ENCODE assay signal across 15 cellular contexts in the genomic region with DNA sequence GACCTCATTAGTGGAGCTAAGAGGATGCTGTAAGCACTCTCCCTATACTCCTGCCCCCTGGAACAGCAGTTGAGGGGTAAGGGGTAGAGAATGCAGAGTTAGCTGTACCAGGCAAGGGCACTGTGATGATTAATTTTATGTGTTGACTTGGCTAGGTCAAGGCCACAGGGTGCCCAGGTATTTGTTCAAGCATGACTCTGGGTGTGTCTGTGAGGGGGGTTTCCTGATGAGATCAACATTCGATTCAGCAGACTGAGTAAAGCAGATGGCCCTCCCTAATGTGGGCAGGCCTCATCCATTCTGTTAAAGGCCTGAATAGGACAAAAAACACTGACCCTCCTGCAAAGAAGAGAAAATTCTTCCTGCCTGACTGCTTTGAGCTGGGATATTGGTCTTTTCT.
A peak's percentile ranks its signal among the peaks of the same experiment; 100 is the strongest.
DNase-seq lines count a peak whose midpoint lies in the region; ATAC-seq and TF ChIP-seq lines count a peak whose summit lies in the region.
"Had no signal": no experiment of that assay in that cellular context is flagged by ENCODE, and none has a peak within 500 bp of the region (broad histone marks: within the 10 kb centered on the region; RNA-seq: fewer than 3 reads in every experiment).

No MANE protein-coding gene starts in this region.

- H3K9me3 Mint-ChIP-seq in brain = no peaks in the 10 kb centered on the region
- H3K9me3 Mint-ChIP-seq in naive B cell = no peaks in the 10 kb centered on the region
- H3K9me3 Mint-ChIP-seq: activated CD4-positive, alpha-beta memory T cell treated with anti-CD3 and anti-CD28 coated beads for 36 hours; activated T-helper 2 cell treated with anti-CD3 and anti-CD28 coated beads, Interferon-gamma antibody, Interleukin-2, Interleukin-4, amounts not matched to agents 10 μg/mL and 5 μg/mL and 100 μg/mL, durations not matched to agents 14 hours and 24 hours and 36 hours had no signal

- H3K4me3 Mint-ChIP-seq in brain (no peak overlapping the region), naive B cell (peak overlapping the region in 1 of 8 donors; percentile 41)
- H3K4me3 Mint-ChIP-seq: activated CD4-positive, alpha-beta memory T cell treated with anti-CD3 and anti-CD28 coated beads for 36 hours had no signal

- peak; percentile 64 for ATAC-seq in GM18511 (IDR thresholded peaks at IDR 0.05; ENCODE audit: unreplicated experiment)
- peak; percentile 37 for ATAC-seq in HG02798 (IDR thresholded peaks at IDR 0.05; ENCODE audit: poor library complexity, unreplicated experiment)
- peak; percentile 86 to 94 for ATAC-seq in naive B cell (ENCODE audit: low read depth in 2 of 2)
- ATAC-seq: left cardiac atrium had no signal

- no peak for TF ChIP-seq CTCF in brain (conservative IDR thresholded peaks at IDR 0.05)

- peak; percentile 31 for DNase-seq in naive B cell
- no peak for DNase-seq in NCI-H446 treated with DMSO at 0.1 percent for 48 hours (lab: John Stamatoyannopoulos, UW)
- no peak for DNase-seq in NCI-H510A treated with DMSO at 0.1 percent for 48 hours (lab: John Stamatoyannopoulos, UW)
- DNase-seq in cardiac septum (ENCODE audit: low spot score) = no peak
- DNase-seq in UCSD-AML1 (lab: John Stamatoyannopoulos, UW; ENCODE audit: unreplicated experiment) = no peak
- DNase-seq: activated CD4-positive, alpha-beta memory T cell treated with anti-CD3 and anti-CD28 coated beads for 36 hours; aorta; colonic mucosa; DMS153; left cardiac atrium; NCI-H2081 had no signal

- H3K27ac Mint-ChIP-seq in brain (peak overlapping the region in 4 of 5 experiments; percentile 26 to 87 (median 70)), naive B cell (peak overlapping the region in 4 of 6 donors; percentile 74 to 94 (median 80))
- H3K27ac Mint-ChIP-seq: activated CD4-positive, alpha-beta memory T cell treated with anti-CD3 and anti-CD28 coated beads for 36 hours; activated T-helper 2 cell treated with anti-CD3 and anti-CD28 coated beads, Interferon-gamma antibody, Interleukin-2, Interleukin-4, amounts not matched to agents 10 μg/mL and 5 μg/mL and 100 μg/mL, durations not matched to agents 14 hours and 24 hours and 36 hours had no signal

- H3K27me3 Mint-ChIP-seq in brain (peaks cover 6% of the 10 kb centered on the region), naive B cell (peaks cover 23 to 37% (median 36%) of the 10 kb centered on the region in 3 donors)

- H3K4me1 Mint-ChIP-seq in brain (no peaks in the 10 kb centered on the region), naive B cell (peaks cover 14 to 29% (median 20%) of the 10 kb centered on the region in 3 donors)

- H3K36me3 Mint-ChIP-seq in brain = no peaks in the 10 kb centered on the region
- no peaks in the 10 kb centered on the region for H3K36me3 Mint-ChIP-seq in naive B cell
- H3K36me3 Mint-ChIP-seq: activated CD4-positive, alpha-beta memory T cell treated with anti-CD3 and anti-CD28 coated beads for 36 hours had no signal

- intact Hi-C loops in cardiac septum (cut with DNase I) = no loop called here

Comparison
In these comparisons a context has a peak if more than half of its experiments do, and no peak if none do; other contexts are left out.
1. ATAC-seq: peak in every context shown above with its lines; median percentile 90 in naive B cell; 64 in GM18511; 37 in HG02798.